ENCODE assay signal across 1 cellular context in the genomic region with DNA sequence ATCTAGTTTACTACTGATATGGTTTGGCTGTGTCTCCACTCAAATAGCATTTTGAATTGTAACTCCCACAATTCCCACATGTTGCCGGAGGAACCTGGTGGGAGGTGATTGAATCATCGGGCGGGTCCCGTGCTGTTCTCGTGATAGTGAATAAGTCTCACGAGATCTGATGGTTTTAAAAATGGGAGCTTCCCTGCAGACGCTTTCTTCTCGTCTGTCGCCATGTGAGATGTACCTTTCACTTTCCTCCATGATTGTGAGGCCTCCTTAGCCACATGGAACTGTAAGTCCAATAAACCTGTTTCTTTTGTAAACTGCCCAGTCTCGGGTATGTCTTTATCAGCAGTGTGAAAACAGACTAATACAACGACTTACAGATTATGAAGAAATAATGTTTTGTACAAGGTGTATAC.
TF ChIP-seq lines count a peak whose summit lies in the region.

No MANE protein-coding gene starts in this region.

TF ChIP-seq in K562, 482 proteins besides CTCF, POLR2A, EP300 and RAD21 (continued from another document and continues in another):
- TF ChIP-seq, protein P1, sequence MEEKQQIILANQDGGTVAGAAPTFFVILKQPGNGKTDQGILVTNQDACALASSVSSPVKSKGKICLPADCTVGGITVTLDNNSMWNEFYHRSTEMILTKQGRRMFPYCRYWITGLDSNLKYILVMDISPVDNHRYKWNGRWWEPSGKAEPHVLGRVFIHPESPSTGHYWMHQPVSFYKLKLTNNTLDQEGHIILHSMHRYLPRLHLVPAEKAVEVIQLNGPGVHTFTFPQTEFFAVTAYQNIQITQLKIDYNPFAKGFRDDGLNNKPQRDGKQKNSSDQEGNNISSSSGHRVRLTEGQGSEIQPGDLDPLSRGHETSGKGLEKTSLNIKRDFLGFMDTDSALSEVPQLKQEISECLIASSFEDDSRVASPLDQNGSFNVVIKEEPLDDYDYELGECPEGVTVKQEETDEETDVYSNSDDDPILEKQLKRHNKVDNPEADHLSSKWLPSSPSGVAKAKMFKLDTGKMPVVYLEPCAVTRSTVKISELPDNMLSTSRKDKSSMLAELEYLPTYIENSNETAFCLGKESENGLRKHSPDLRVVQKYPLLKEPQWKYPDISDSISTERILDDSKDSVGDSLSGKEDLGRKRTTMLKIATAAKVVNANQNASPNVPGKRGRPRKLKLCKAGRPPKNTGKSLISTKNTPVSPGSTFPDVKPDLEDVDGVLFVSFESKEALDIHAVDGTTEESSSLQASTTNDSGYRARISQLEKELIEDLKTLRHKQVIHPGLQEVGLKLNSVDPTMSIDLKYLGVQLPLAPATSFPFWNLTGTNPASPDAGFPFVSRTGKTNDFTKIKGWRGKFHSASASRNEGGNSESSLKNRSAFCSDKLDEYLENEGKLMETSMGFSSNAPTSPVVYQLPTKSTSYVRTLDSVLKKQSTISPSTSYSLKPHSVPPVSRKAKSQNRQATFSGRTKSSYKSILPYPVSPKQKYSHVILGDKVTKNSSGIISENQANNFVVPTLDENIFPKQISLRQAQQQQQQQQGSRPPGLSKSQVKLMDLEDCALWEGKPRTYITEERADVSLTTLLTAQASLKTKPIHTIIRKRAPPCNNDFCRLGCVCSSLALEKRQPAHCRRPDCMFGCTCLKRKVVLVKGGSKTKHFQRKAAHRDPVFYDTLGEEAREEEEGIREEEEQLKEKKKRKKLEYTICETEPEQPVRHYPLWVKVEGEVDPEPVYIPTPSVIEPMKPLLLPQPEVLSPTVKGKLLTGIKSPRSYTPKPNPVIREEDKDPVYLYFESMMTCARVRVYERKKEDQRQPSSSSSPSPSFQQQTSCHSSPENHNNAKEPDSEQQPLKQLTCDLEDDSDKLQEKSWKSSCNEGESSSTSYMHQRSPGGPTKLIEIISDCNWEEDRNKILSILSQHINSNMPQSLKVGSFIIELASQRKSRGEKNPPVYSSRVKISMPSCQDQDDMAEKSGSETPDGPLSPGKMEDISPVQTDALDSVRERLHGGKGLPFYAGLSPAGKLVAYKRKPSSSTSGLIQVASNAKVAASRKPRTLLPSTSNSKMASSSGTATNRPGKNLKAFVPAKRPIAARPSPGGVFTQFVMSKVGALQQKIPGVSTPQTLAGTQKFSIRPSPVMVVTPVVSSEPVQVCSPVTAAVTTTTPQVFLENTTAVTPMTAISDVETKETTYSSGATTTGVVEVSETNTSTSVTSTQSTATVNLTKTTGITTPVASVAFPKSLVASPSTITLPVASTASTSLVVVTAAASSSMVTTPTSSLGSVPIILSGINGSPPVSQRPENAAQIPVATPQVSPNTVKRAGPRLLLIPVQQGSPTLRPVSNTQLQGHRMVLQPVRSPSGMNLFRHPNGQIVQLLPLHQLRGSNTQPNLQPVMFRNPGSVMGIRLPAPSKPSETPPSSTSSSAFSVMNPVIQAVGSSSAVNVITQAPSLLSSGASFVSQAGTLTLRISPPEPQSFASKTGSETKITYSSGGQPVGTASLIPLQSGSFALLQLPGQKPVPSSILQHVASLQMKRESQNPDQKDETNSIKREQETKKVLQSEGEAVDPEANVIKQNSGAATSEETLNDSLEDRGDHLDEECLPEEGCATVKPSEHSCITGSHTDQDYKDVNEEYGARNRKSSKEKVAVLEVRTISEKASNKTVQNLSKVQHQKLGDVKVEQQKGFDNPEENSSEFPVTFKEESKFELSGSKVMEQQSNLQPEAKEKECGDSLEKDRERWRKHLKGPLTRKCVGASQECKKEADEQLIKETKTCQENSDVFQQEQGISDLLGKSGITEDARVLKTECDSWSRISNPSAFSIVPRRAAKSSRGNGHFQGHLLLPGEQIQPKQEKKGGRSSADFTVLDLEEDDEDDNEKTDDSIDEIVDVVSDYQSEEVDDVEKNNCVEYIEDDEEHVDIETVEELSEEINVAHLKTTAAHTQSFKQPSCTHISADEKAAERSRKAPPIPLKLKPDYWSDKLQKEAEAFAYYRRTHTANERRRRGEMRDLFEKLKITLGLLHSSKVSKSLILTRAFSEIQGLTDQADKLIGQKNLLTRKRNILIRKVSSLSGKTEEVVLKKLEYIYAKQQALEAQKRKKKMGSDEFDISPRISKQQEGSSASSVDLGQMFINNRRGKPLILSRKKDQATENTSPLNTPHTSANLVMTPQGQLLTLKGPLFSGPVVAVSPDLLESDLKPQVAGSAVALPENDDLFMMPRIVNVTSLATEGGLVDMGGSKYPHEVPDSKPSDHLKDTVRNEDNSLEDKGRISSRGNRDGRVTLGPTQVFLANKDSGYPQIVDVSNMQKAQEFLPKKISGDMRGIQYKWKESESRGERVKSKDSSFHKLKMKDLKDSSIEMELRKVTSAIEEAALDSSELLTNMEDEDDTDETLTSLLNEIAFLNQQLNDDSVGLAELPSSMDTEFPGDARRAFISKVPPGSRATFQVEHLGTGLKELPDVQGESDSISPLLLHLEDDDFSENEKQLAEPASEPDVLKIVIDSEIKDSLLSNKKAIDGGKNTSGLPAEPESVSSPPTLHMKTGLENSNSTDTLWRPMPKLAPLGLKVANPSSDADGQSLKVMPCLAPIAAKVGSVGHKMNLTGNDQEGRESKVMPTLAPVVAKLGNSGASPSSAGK (IDR thresholded peaks at IDR 0.05): peak; percentile 73; the same call in 1 of the 2 replicates
- TF ChIP-seq, protein P2, sequence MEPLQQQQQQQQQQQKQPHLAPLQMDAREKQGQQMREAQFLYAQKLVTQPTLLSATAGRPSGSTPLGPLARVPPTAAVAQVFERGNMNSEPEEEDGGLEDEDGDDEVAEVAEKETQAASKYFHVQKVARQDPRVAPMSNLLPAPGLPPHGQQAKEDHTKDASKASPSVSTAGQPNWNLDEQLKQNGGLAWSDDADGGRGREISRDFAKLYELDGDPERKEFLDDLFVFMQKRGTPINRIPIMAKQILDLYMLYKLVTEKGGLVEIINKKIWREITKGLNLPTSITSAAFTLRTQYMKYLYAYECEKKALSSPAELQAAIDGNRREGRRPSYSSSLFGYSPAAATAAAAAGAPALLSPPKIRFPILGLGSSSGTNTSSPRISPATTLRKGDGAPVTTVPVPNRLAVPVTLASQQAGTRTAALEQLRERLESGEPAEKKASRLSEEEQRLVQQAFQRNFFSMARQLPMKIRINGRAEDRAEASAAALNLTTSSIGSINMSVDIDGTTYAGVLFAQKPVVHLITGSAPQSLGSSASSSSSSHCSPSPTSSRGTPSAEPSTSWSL (CRISPR knock-in tag; IDR thresholded peaks at IDR 0.05; ENCODE audit: borderline replicate concordance): no peak
- no peak for TF ChIP-seq CEBPG (CRISPR knock-in tag; IDR thresholded peaks at IDR 0.05)
- 0 out of 4 replicates have a peak, but pooled peaks of 1 of the 2 experiments have one; percentile 25 for TF ChIP-seq CEBPG (tag; conservative IDR thresholded peaks at IDR 0.05 in 1 of 2, IDR thresholded peaks at IDR 0.05 in 1 of 2)
- peak; percentile 44; the same call in 1 of the 2 replicates for TF ChIP-seq FOSL1 (tag; conservative IDR thresholded peaks at IDR 0.05)
- TF ChIP-seq TAF1 (IDR thresholded peaks at IDR 0.05; ENCODE audit: control insufficient read depth, extremely low read depth, insufficient read depth, low read length, severe bottlenecking): peak; percentile 93
- no peak for TF ChIP-seq ZBTB7A (IDR thresholded peaks at IDR 0.05; ENCODE audit: borderline replicate concordance, control insufficient read depth, low read depth, low read length)
- TF ChIP-seq PHB (CRISPR knock-in tag; IDR thresholded peaks at IDR 0.05): no peak
- no peak for TF ChIP-seq CREBBP (IDR thresholded peaks at IDR 0.05; ENCODE audit: low read depth, low read length)
- no peak for TF ChIP-seq FOXA3 (CRISPR knock-in tag; conservative IDR thresholded peaks at IDR 0.05 in 1 of 2, IDR thresholded peaks at IDR 0.05 in 1 of 2)
- TF ChIP-seq LARP7 (IDR thresholded peaks at IDR 0.05): no peak
- peak; percentile 91 for TF ChIP-seq TBP (optimal IDR thresholded peaks at IDR 0.05; ENCODE audit: low read depth, low read length)
- no peak; the same call in 1 of the 2 replicates for TF ChIP-seq STAT5A (IDR thresholded peaks at IDR 0.05; ENCODE audit: borderline replicate concordance, low read length)
- no peak for TF ChIP-seq ZNF24 (IDR thresholded peaks at IDR 0.05)
- TF ChIP-seq KAT8 (IDR thresholded peaks at IDR 0.05; ENCODE audit: low read depth): no peak
- TF ChIP-seq, protein P3, sequence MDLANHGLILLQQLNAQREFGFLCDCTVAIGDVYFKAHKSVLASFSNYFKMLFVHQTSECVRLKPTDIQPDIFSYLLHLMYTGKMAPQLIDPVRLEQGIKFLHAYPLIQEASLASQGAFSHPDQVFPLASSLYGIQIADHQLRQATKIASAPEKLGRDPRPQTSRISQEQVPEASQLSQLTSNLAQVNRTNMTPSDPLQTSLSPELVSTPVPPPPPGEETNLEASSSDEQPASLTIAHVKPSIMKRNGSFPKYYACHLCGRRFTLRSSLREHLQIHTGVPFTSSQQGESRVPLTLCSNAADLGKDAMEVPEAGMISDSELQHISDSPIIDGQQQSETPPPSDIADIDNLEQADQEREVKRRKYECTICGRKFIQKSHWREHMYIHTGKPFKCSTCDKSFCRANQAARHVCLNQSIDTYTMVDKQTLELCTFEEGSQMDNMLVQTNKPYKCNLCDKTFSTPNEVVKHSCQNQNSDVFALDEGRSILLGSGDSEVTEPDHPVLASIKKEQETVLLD (IDR thresholded peaks at IDR 0.05): no peak
- TF ChIP-seq, protein P4, sequence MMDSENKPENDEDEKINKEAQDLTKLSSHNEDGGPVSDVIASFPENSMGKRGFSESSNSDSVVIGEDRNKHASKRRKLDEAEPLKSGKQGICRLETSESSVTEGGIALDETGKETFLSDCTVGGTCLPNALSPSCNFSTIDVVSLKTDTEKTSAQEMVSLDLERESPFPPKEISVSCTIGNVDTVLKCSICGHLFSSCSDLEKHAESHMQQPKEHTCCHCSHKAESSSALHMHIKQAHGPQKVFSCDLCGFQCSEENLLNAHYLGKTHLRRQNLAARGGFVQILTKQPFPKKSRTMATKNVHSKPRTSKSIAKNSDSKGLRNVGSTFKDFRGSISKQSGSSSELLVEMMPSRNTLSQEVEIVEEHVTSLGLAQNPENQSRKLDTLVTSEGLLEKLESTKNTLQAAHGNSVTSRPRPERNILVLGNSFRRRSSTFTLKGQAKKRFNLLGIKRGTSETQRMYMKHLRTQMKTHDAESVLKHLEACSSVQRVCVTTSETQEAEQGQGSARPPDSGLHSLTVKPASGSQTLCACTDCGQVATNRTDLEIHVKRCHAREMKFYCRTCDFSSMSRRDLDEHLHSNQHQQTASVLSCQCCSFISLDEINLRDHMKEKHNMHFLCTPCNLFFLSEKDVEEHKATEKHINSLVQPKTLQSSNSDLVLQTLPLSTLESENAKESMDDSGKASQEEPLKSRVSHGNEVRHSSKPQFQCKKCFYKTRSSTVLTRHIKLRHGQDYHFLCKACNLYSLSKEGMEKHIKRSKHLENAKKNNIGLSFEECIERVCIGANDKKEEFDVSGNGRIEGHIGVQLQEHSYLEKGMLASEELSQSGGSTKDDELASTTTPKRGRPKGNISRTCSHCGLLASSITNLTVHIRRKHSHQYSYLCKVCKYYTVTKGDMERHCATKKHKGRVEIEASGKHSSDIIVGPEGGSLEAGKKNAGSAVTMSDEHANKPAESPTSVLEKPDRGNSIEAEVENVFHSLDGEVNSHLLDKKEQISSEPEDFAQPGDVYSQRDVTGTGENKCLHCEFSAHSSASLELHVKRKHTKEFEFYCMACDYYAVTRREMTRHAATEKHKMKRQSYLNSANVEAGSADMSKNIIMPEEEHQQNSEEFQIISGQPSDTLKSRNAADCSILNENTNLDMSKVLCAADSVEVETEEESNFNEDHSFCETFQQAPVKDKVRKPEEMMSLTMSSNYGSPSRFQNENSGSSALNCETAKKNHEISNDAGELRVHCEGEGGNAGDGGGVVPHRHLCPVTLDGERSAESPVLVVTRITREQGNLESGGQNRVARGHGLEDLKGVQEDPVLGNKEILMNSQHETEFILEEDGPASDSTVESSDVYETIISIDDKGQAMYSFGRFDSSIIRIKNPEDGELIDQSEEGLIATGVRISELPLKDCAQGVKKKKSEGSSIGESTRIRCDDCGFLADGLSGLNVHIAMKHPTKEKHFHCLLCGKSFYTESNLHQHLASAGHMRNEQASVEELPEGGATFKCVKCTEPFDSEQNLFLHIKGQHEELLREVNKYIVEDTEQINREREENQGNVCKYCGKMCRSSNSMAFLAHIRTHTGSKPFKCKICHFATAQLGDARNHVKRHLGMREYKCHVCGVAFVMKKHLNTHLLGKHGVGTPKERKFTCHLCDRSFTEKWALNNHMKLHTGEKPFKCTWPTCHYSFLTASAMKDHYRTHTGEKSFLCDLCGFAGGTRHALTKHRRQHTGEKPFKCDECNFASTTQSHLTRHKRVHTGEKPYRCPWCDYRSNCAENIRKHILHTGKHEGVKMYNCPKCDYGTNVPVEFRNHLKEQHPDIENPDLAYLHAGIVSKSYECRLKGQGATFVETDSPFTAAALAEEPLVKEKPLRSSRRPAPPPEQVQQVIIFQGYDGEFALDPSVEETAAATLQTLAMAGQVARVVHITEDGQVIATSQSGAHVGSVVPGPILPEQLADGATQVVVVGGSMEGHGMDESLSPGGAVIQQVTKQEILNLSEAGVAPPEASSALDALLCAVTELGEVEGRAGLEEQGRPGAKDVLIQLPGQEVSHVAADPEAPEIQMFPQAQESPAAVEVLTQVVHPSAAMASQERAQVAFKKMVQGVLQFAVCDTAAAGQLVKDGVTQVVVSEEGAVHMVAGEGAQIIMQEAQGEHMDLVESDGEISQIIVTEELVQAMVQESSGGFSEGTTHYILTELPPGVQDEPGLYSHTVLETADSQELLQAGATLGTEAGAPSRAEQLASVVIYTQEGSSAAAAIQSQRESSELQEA (IDR thresholded peaks at IDR 0.05; ENCODE audit: low read depth): no peak
- TF ChIP-seq NFIC (IDR thresholded peaks at IDR 0.05): 0 out of 2 replicates have a peak, but pooled peaks have one; percentile 8
- 0 out of 2 replicates have a peak, but pooled peaks have one; percentile 29 for TF ChIP-seq CC2D1A (IDR thresholded peaks at IDR 0.05)
- TF ChIP-seq ZBED1 (IDR thresholded peaks at IDR 0.05): no peak
- no peak for TF ChIP-seq MEF2D (tag; conservative IDR thresholded peaks at IDR 0.05; ENCODE audit: low read depth)
- no peak for TF ChIP-seq ZNF184 (CRISPR knock-in tag; IDR thresholded peaks at IDR 0.05)
- TF ChIP-seq, protein P5, sequence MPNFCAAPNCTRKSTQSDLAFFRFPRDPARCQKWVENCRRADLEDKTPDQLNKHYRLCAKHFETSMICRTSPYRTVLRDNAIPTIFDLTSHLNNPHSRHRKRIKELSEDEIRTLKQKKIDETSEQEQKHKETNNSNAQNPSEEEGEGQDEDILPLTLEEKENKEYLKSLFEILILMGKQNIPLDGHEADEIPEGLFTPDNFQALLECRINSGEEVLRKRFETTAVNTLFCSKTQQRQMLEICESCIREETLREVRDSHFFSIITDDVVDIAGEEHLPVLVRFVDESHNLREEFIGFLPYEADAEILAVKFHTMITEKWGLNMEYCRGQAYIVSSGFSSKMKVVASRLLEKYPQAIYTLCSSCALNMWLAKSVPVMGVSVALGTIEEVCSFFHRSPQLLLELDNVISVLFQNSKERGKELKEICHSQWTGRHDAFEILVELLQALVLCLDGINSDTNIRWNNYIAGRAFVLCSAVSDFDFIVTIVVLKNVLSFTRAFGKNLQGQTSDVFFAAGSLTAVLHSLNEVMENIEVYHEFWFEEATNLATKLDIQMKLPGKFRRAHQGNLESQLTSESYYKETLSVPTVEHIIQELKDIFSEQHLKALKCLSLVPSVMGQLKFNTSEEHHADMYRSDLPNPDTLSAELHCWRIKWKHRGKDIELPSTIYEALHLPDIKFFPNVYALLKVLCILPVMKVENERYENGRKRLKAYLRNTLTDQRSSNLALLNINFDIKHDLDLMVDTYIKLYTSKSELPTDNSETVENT (CRISPR knock-in tag; IDR thresholded peaks at IDR 0.05): no peak
- peak; percentile 78 for TF ChIP-seq RFX1 (IDR thresholded peaks at IDR 0.05)
- TF ChIP-seq, protein P6, sequence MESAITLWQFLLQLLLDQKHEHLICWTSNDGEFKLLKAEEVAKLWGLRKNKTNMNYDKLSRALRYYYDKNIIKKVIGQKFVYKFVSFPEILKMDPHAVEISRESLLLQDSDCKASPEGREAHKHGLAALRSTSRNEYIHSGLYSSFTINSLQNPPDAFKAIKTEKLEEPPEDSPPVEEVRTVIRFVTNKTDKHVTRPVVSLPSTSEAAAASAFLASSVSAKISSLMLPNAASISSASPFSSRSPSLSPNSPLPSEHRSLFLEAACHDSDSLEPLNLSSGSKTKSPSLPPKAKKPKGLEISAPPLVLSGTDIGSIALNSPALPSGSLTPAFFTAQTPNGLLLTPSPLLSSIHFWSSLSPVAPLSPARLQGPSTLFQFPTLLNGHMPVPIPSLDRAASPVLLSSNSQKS (CRISPR knock-in tag; IDR thresholded peaks at IDR 0.05): no peak
- peak; percentile 70 for TF ChIP-seq BHLHE40 (IDR thresholded peaks at IDR 0.05; ENCODE audit: low read length)
